Comparison of ENCODE assay signal across 8 cellular contexts in the genomic region with DNA sequence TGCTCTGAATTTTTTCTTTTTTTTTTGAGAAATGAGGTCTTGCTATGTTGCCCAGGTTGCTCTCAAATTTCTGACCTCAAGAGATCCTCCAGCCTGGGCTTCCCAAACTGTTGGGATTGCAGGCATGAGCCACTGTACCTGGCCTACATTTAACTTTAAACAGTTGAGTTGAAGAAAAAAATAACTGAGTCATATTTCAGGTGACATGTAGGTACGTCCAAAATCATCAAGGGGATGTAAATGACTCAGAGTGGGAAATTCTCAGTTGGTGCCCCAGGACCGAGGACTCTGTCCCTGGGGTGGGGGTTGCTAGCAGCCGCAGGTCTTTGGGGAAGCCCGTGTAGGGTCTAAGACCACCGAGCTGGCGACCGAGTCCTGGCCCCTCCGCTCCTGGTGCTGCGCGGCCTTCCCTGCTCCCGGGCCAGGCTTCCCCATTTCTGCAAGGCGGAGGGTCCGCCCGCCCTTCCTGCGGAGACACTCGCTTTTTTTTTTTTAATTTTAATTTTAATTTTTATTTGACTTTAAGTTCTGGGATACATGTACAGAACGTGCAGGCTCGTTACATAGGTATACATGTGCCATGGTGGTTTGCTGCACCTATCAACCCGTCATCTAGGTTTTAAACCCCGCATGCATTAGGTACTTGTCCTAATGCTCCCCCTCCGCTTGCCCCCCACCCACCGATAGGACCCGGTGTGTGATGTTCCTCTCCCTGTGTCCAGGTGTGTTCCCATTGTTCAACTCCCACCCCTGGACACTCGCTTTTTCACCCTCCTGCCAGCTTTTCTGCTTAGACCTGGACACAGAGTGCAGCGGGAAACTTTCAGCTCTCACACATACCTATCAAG. TPM values are rescaled to one million over a fixed set of nuclear protein-coding genes. Genes with fewer than 3 reads are reported as not detected.
DNase-seq lines count a peak whose midpoint lies in the region; ATAC-seq and TF ChIP-seq lines count a peak whose summit lies in the region.

No MANE protein-coding gene starts in this region.

- H3K9me3 ChIP-seq in PC-9 (ENCODE audit: insufficient read depth, low read depth), result no peaks in the 10 kb centered on the region
- H3K9me3 ChIP-seq in skeletal muscle satellite cell (replicated peaks; ENCODE audit: low read length), result no peaks in the 10 kb centered on the region

- 0 out of 2 replicates have a peak, but pooled peaks cover 8% of the 10 kb centered on the region for H3K4me1 ChIP-seq in PC-9 (replicated peaks; ENCODE audit: insufficient read depth)
- peaks cover 10% of the 10 kb centered on the region for H3K4me1 ChIP-seq in skeletal muscle satellite cell (ENCODE audit: control insufficient read depth, insufficient read depth, low read length)

- no peaks in the 10 kb centered on the region; the same call in 1 of the 2 replicates for H3F3A ChIP-seq in PC-9 (ENCODE audit: insufficient read depth, low read depth)

- TF ChIP-seq CTCF in PC-9 (conservative IDR thresholded peaks at IDR 0.05) (no peak), fibroblast of pulmonary artery (IDR thresholded peaks at IDR 0.05; ENCODE audit: low read length, missing control alignments) (no peak)

- peak overlapping the region; percentile 88 for H3K4me2 ChIP-seq in PC-9
- H3K4me2 ChIP-seq in skeletal muscle satellite cell (ENCODE audit: low read length), result peak overlapping the region; percentile 91

- CTCF ChIA-PET in PC-9 (lab: Charles Lee), result interaction anchor here (0.6 to 1.5 kb wide), 16 partner anchors 10 to 1585 kb away, joined by 3 to 24 read pairs (median 5); a partner anchor contains a TSS

- POLR2A ChIA-PET in PC-9 (lab: Charles Lee; ENCODE audit: unreplicated experiment), result interaction anchor here (0.6 kb wide), 3 partner anchors 257 to 1481 kb away, joined by 3 to 15 read pairs (median 4); no protein-coding TSS in a partner anchor

- no peaks in the 10 kb centered on the region for H3K79me2 ChIP-seq in PC-9 (ENCODE audit: low read depth)

- ATAC-seq in GM21367 (IDR thresholded peaks at IDR 0.05; ENCODE audit: unreplicated experiment) (peak; percentile 17), GM21529 (IDR thresholded peaks at IDR 0.05; ENCODE audit: unreplicated experiment) (no peak)

- no peak overlapping the region for H3K27ac ChIP-seq in PC-9

- H3K27me3 ChIP-seq in PC-9 (ENCODE audit: insufficient read depth, low read depth), result no peaks in the 10 kb centered on the region
- H3K27me3 ChIP-seq in skeletal muscle satellite cell (ENCODE audit: control insufficient read depth, insufficient read depth, low read length), result peaks cover 8% of the 10 kb centered on the region

- intact Hi-C loops in PC-9 (cut with micrococcal nuclease; ENCODE audit: unreplicated experiment), result loop anchor here (1.0 to 10.0 kb wide), 6 partner anchors 80 to 1480 kb away; a partner anchor contains a TSS

- H3K36me3 ChIP-seq in PC-9 (ENCODE audit: low read depth), result no peaks in the 10 kb centered on the region
- no peaks in the 10 kb centered on the region for H3K36me3 ChIP-seq in skeletal muscle satellite cell (ENCODE audit: insufficient read depth, low read length)

- no TSS peak for BruUV-seq in PC-9 (replicated peaks; lab: Mats Ljungman, UMichigan)

- H3K9me2 ChIP-seq in PC-9 (ENCODE audit: insufficient read depth), result no peaks in the 10 kb centered on the region

- H4K20me1 ChIP-seq in PC-9 (ENCODE audit: insufficient read depth), result no peaks in the 10 kb centered on the region

- H3K9ac ChIP-seq in skeletal muscle satellite cell (ENCODE audit: low read depth, low read length), result no peak overlapping the region

- H3K4me3 ChIP-seq in PC-9 (peak overlapping the region; percentile 56), fibroblast of pulmonary artery (replicated peaks; ENCODE audit: low read depth, low read length) (peak overlapping the region; percentile 54), skeletal muscle satellite cell (ENCODE audit: low read length) (peak overlapping the region; percentile 75)

- DNase-seq in PC-9 (no peak), fibroblast of pulmonary artery (ENCODE audit: low read depth) (no peak), cerebellar nuclear complex (lab: John Stamatoyannopoulos, UW) (no peak), LoVo (ENCODE audit: low spot score) (no peak), iPS-NIHi7 (ENCODE audit: extremely low spot score) (no peak)

- peak overlapping the region; percentile 91 for H2AFZ ChIP-seq in PC-9

RNA-seq across cellular contexts. Expression of a gene that starts 12.7 kb away (rescaled TPM):
- total RNA-seq in PC-9 (2021), result 21.6 and 23.8 TPM in 2 replicates
- total RNA-seq in skeletal muscle satellite cell (2012; rRNA removed), result 10.7 and 15.5 TPM in 2 replicates
